ENCODE assay signal across 28 cellular contexts in the genomic region with DNA sequence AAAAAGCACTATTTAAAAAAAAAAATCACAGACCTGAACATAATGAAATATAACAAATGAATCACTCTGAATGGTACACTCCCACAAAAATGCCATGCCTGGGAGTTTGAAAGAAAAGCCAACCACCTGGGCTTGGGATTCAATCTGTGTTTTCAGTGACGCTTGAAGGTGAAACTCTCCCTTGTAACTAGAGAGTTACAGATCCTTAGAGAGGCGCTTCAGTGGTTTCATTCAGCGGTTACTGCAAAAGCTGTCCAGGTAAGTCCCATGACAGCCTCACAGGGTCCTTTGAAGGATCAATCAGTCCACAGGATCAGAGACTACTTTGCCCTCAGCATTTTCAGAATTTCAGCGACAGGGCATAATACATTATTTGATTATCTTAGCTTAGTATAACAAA.
"Had no signal": no experiment of that assay in that cellular context is flagged by ENCODE, and none has a peak within 500 bp of the region (broad histone marks: within the 10 kb centered on the region; RNA-seq: fewer than 3 reads in every experiment).

No MANE protein-coding gene starts in this region.

- DNase-seq: activated B cell treated with CpG ODN at 0.5 μM for 24 hours; activated CD4-positive, alpha-beta T cell treated with anti-CD3 and anti-CD28 coated beads for 48 hours; activated CD4-positive, alpha-beta T cell treated with anti-CD3 and anti-CD28 coated beads, Interleukin-2, amount 50 U/mL, for 1 hour; activated CD4-positive, alpha-beta T cell treated with anti-CD3 and anti-CD28 coated beads, Interleukin-2, amount 50 U/mL, for 48 hours; activated CD8-positive, alpha-beta memory T cell treated with anti-CD3 and anti-CD28 coated beads, Interleukin-2, amount 10 ng/mL, durations not matched to agents 7 days and 5 days; activated CD8-positive, alpha-beta memory T cell treated with anti-CD3 and anti-CD28 coated beads, Interleukin-2, amount 50 U/mL, for 4 hours; activated CD8-positive, alpha-beta T cell treated with anti-CD3 and anti-CD28 coated beads, Interleukin-2, amount 10 ng/mL, durations not matched to agents 7 days and 5 days; activated gamma-delta T cell; activated naive CD4-positive, alpha-beta T cell; activated naive CD4-positive, alpha-beta T cell treated with anti-CD3 and anti-CD28 coated beads, Interleukin-2, amount 10 ng/mL, durations not matched to agents 7 days and 5 days; activated naive CD8-positive, alpha-beta T cell treated with anti-CD3 and anti-CD28 coated beads, Interleukin-2, amount 10 ng/mL, durations not matched to agents 7 days and 5 days; activated T-cell treated with anti-CD3 and anti-CD28 coated beads, Interleukin-2, amount 50 U/mL, for 1 hour; activated T-cell treated with anti-CD3 and anti-CD28 coated beads, Interleukin-2, amount 50 U/mL, for 48 hours; central memory CD4-positive, alpha-beta T cell; cerebellar nuclear complex; colonic mucosa; effector CD8-positive, alpha-beta T cell; foreskin fibroblast; T-helper 1 cell; T-helper 17 cell; T1000; WERI-Rb-1 had no signal

- H3K27me3 ChIP-seq: ascending aorta, breast epithelium, cardiac muscle cell, colonic mucosa had no signal

- H3K27ac ChIP-seq: ascending aorta, breast epithelium, cardiac muscle cell, colonic mucosa, WERI-Rb-1 had no signal

- H3K4me1 ChIP-seq: ascending aorta, breast epithelium, colonic mucosa had no signal

- H3K4me3 ChIP-seq: ascending aorta, breast epithelium, cardiac muscle cell, colonic mucosa had no signal

- H3K36me3 ChIP-seq: ascending aorta, breast epithelium, cardiac muscle cell, colonic mucosa, WERI-Rb-1 had no signal

- H3K9me3 ChIP-seq: ascending aorta, breast epithelium, colonic mucosa had no signal

- ATAC-seq: activated CD4-positive, CD25-positive, alpha-beta regulatory T cell treated with anti-CD3 and anti-CD28 coated beads, Interleukin-2, amount 50 U/mL, for 24 hours; activated CD8-positive, alpha-beta memory T cell treated with anti-CD3 and anti-CD28 coated beads, Interleukin-2, amount 10 ng/mL, durations not matched to agents 7 days and 5 days; activated CD8-positive, alpha-beta T cell treated with anti-CD3 and anti-CD28 coated beads, Interleukin-2, amount 10 ng/mL, durations not matched to agents 7 days and 5 days; activated naive CD4-positive, alpha-beta T cell treated with anti-CD3 and anti-CD28 coated beads, Interleukin-2, amount 50 U/mL, for 72 hours; esophagus mucosa; T-helper 17 cell had no signal
